In genomic region chr6:2902470-2902762, GRCh38 we compare ENCODE assay signal across 8 cellular contexts. TPM values are rescaled to one million over a fixed set of nuclear protein-coding genes. Genes with fewer than 3 reads are reported as not detected.
DNase-seq lines count a peak whose midpoint lies in the region; ATAC-seq and TF ChIP-seq lines count a peak whose summit lies in the region.

No MANE protein-coding gene starts in this region.

- intact Hi-C loops in activated T-helper 1 cell treated with anti-CD3 and anti-CD28 coated beads, Interleukin-12 subunit alpha, Interleukin-12 subunit beta, Interleukin-2, Interleukin-4 antibody, amounts not matched to agents 30 ng/mL and 10 ng/mL and 1 ng/mL, durations not matched to agents 14 hours and 24 hours and 36 hours (cut with micrococcal nuclease) = loop anchor here (1.0 to 5.0 kb wide), 3 partner anchors 56 to 135 kb away; partner anchors contain the start of gene WRNIP1
- intact Hi-C loops in heart right ventricle (cut with DNase I) = loop anchor here in 7 of 10 donors (5.0 to 10.0 kb wide), 3 partner anchors 45 to 50 kb away; no protein-coding TSS in a partner anchor

- H3K9me3 Mint-ChIP-seq in CD8-positive, alpha-beta memory T cell = no peaks in the 10 kb centered on the region
- no peaks in the 10 kb centered on the region for H3K9me3 Mint-ChIP-seq in activated T-helper 1 cell treated with anti-CD3 and anti-CD28 coated beads, Interleukin-12 subunit alpha, Interleukin-12 subunit beta, Interleukin-2, Interleukin-4 antibody, amounts not matched to agents 30 ng/mL and 10 ng/mL and 1 ng/mL, durations not matched to agents 14 hours and 24 hours and 36 hours

- H3K9ac ChIP-seq in trophoblast cell (ENCODE audit: low read length) = no peak overlapping the region

- peak overlapping the region; percentile 91 for H3K4me2 ChIP-seq in trophoblast cell (ENCODE audit: low read length)

- no peaks in the 10 kb centered on the region for H3K27me3 ChIP-seq in CD8-positive, alpha-beta memory T cell (ENCODE audit: insufficient read depth, low read length, poor library complexity, severe bottlenecking)
- H3K27me3 ChIP-seq in heart right ventricle (no peaks in the 10 kb centered on the region), trophoblast cell (ENCODE audit: insufficient read depth, low read length) (no peaks in the 10 kb centered on the region)

- H3K79me2 ChIP-seq in trophoblast cell (ENCODE audit: control insufficient read depth, insufficient read depth, low read length, poor library complexity) = peaks cover 10% of the 10 kb centered on the region

- H3K27me3 Mint-ChIP-seq in CD8-positive, alpha-beta memory T cell = no peaks in the 10 kb centered on the region
- H3K27me3 Mint-ChIP-seq in activated T-helper 1 cell treated with anti-CD3 and anti-CD28 coated beads, Interleukin-12 subunit alpha, Interleukin-12 subunit beta, Interleukin-2, Interleukin-4 antibody, amounts not matched to agents 30 ng/mL and 10 ng/mL and 1 ng/mL, durations not matched to agents 14 hours and 24 hours and 36 hours (ENCODE audit: insufficient read depth) = peaks cover 2% of the 10 kb centered on the region

- H3K4me3 ChIP-seq in CD8-positive, alpha-beta memory T cell (ENCODE audit: low read length) = peak overlapping the region; percentile 95
- H3K4me3 ChIP-seq in heart right ventricle = peak overlapping the region; percentile 58 to 94 (median 76)
- peak overlapping the region; percentile 89 for H3K4me3 ChIP-seq in trophoblast cell (ENCODE audit: low read depth, low read length)

- H3K36me3 Mint-ChIP-seq in CD8-positive, alpha-beta memory T cell = peaks cover 26 to 52% (median 36%) of the 10 kb centered on the region in 3 donors
- H3K36me3 Mint-ChIP-seq in activated T-helper 1 cell treated with anti-CD3 and anti-CD28 coated beads, Interleukin-12 subunit alpha, Interleukin-12 subunit beta, Interleukin-2, Interleukin-4 antibody, amounts not matched to agents 30 ng/mL and 10 ng/mL and 1 ng/mL, durations not matched to agents 14 hours and 24 hours and 36 hours (ENCODE audit: low read depth) = peaks cover 50% of the 10 kb centered on the region

- H2BK120ac ChIP-seq in trophoblast cell (ENCODE audit: insufficient read depth, low read length, poor library complexity) = no peak overlapping the region

- H3K36me3 ChIP-seq in CD8-positive, alpha-beta memory T cell (ENCODE audit: insufficient read depth, low read length) = peaks cover 16% of the 10 kb centered on the region
- peaks cover 0 to 31% (median 4%) of the 10 kb centered on the region in 9 donors for H3K36me3 ChIP-seq in heart right ventricle
- H3K36me3 ChIP-seq in trophoblast cell (ENCODE audit: control insufficient read depth in 1 of 2, insufficient read depth in 2 of 2, low read length in 2 of 2) = peaks cover 6% of the 10 kb centered on the region in 2 experiments

- no peak overlapping the region for H3K23ac ChIP-seq in trophoblast cell (ENCODE audit: low read length)

- peak overlapping the region; percentile 82 for H2AFZ ChIP-seq in trophoblast cell (ENCODE audit: insufficient read depth, low read length, poor library complexity)

- TF ChIP-seq CTCF in heart right ventricle (IDR thresholded peaks at IDR 0.05) = no peak

- peak overlapping the region; percentile 93 to 100 (median 98) for H3K27ac Mint-ChIP-seq in CD8-positive, alpha-beta memory T cell
- peak overlapping the region; percentile 93 for H3K27ac Mint-ChIP-seq in activated T-helper 1 cell treated with anti-CD3 and anti-CD28 coated beads, Interleukin-12 subunit alpha, Interleukin-12 subunit beta, Interleukin-2, Interleukin-4 antibody, amounts not matched to agents 30 ng/mL and 10 ng/mL and 1 ng/mL, durations not matched to agents 14 hours and 24 hours and 36 hours

- no peaks in the 10 kb centered on the region for H3K9me3 ChIP-seq in CD8-positive, alpha-beta memory T cell (ENCODE audit: low read length)
- H3K9me3 ChIP-seq in heart right ventricle (no peaks in the 10 kb centered on the region), trophoblast cell (ENCODE audit: insufficient read depth, low read depth, low read length) (no peaks in the 10 kb centered on the region)

- H3K18ac ChIP-seq in trophoblast cell (ENCODE audit: low read length) = no peak overlapping the region

- peak overlapping the region; percentile 94 to 100 (median 100) for H3K4me3 Mint-ChIP-seq in CD8-positive, alpha-beta memory T cell
- peak overlapping the region; percentile 94 for H3K4me3 Mint-ChIP-seq in activated T-helper 1 cell treated with anti-CD3 and anti-CD28 coated beads, Interleukin-12 subunit alpha, Interleukin-12 subunit beta, Interleukin-2, Interleukin-4 antibody, amounts not matched to agents 30 ng/mL and 10 ng/mL and 1 ng/mL, durations not matched to agents 14 hours and 24 hours and 36 hours

- no peak overlapping the region for H4K12ac ChIP-seq in trophoblast cell (ENCODE audit: low read depth, low read length)

- no peak overlapping the region for H2AK5ac ChIP-seq in trophoblast cell (ENCODE audit: low read length)

- CTCF ChIA-PET in CD8-positive, alpha-beta memory T cell (lab: Charles Lee) = interaction anchor here (0.6 to 2.6 kb wide), 10 partner anchors 9 to 87 kb away, joined by 3 to 19 read pairs (median 4); partner anchors contain the start of gene SERPINB1

- no peak overlapping the region for H3K4ac ChIP-seq in trophoblast cell (ENCODE audit: low read depth, low read length)

- H3K4me1 ChIP-seq in CD8-positive, alpha-beta memory T cell (ENCODE audit: insufficient read depth, low read length) = peaks cover 41% of the 10 kb centered on the region
- H3K4me1 ChIP-seq in heart right ventricle = peaks cover 0 to 45% (median 31%) of the 10 kb centered on the region in 9 donors
- H3K4me1 ChIP-seq in trophoblast cell (ENCODE audit: control insufficient read depth in 1 of 2, insufficient read depth in 2 of 2, low read length in 2 of 2) = peaks cover 2 to 4% of the 10 kb centered on the region in 2 experiments

- ATAC-seq in heart right ventricle (peak in 6 of 8 donors; percentile 6 to 39 (median 15)), HG02610 (IDR thresholded peaks at IDR 0.05; ENCODE audit: unreplicated experiment) (no peak), HG03520 (IDR thresholded peaks at IDR 0.05; ENCODE audit: unreplicated experiment) (no peak)

- POLR2A ChIA-PET in CD8-positive, alpha-beta memory T cell (lab: Charles Lee) = interaction anchor here (0.6 to 2.0 kb wide), 11 partner anchors 9 to 87 kb away, joined by 3 to 8 read pairs (median 3); no protein-coding TSS in a partner anchor

- peak overlapping the region; percentile 83 for H3K27ac ChIP-seq in CD8-positive, alpha-beta memory T cell (ENCODE audit: low read depth, low read length)
- H3K27ac ChIP-seq in heart right ventricle = peak overlapping the region; percentile 84 to 95 (median 92)
- peak overlapping the region; percentile 48 for H3K27ac ChIP-seq in trophoblast cell (ENCODE audit: low read depth, low read length)

- DNase-seq in CD8-positive, alpha-beta memory T cell = no peak
- DNase-seq in activated T-helper 1 cell treated with anti-CD3 and anti-CD28 coated beads, Interleukin-12 subunit alpha, Interleukin-12 subunit beta, Interleukin-2, Interleukin-4 antibody, amounts not matched to agents 30 ng/mL and 10 ng/mL and 1 ng/mL, durations not matched to agents 14 hours and 24 hours and 36 hours (ENCODE audit: low spot score) = no peak
- no peak for DNase-seq in heart right ventricle
- peak; percentile 59 to 72 for DNase-seq in trophoblast cell
- no peak for DNase-seq in NCI-H2081 treated with DMSO at 0.1 percent for 48 hours (lab: John Stamatoyannopoulos, UW)
- DNase-seq in AG08396 (ENCODE audit: low spot score) = no peak

- no peak overlapping the region for H4K8ac ChIP-seq in trophoblast cell (ENCODE audit: low read depth, low read length)

- peaks cover 47 to 52% (median 48%) of the 10 kb centered on the region in 3 donors for H3K4me1 Mint-ChIP-seq in CD8-positive, alpha-beta memory T cell
- H3K4me1 Mint-ChIP-seq in activated T-helper 1 cell treated with anti-CD3 and anti-CD28 coated beads, Interleukin-12 subunit alpha, Interleukin-12 subunit beta, Interleukin-2, Interleukin-4 antibody, amounts not matched to agents 30 ng/mL and 10 ng/mL and 1 ng/mL, durations not matched to agents 14 hours and 24 hours and 36 hours (ENCODE audit: low read depth) = peaks cover 60% of the 10 kb centered on the region

- peaks cover 8% of the 10 kb centered on the region for H3K79me1 ChIP-seq in trophoblast cell (ENCODE audit: low read length)

- no peak overlapping the region for H4K91ac ChIP-seq in trophoblast cell (ENCODE audit: low read depth, low read length)

- H2BK5ac ChIP-seq in trophoblast cell (ENCODE audit: low read depth, low read length, poor library complexity) = no peak overlapping the region

- no peak overlapping the region for H2BK12ac ChIP-seq in trophoblast cell (ENCODE audit: low read length)

- no peak overlapping the region for H3K14ac ChIP-seq in trophoblast cell (ENCODE audit: low read length)

- 7 to 10% methylated on average over 9 of the region's 9 CpGs for WGBS in heart right ventricle, 2 donors
- WGBS in trophoblast cell (ENCODE audit: extremely low coverage, insufficient coverage, insufficient read length) = no CpG with 5 or more reads among the region's 9 CpGs

RNA-seq across cellular contexts. Expression of gene SERPINB9, which starts 0.7 kb away (rescaled TPM):
- 10 to 100 TPM; 63.5 to 65.1 TPM for total RNA-seq in CD8-positive, alpha-beta memory T cell
- 42.3 TPM for polyA plus RNA-seq in CD8-positive, alpha-beta memory T cell
- total RNA-seq in activated T-helper 1 cell treated with anti-CD3 and anti-CD28 coated beads, Interleukin-12 subunit alpha, Interleukin-12 subunit beta, Interleukin-2, Interleukin-4 antibody, amounts not matched to agents 30 ng/mL and 10 ng/mL and 1 ng/mL, durations not matched to agents 14 hours and 24 hours and 36 hours = 86.8 and 87.2 TPM in 2 replicates
- 10 to 100 TPM in 1 of 10 donors, 1 to 10 TPM in 9; 3.6 to 10.9 (median 4.8) TPM for total RNA-seq in heart right ventricle
- polyA plus RNA-seq in heart right ventricle = 1 to 10 TPM; 2.2 to 3.8 TPM
- polyA plus RNA-seq in trophoblast cell (2013) = 414 and 460 TPM in 2 replicates

Comparison
In these comparisons a context has a peak if more than half of its experiments do, and no peak if none do; other contexts are left out.
1. DNase-seq: peak in trophoblast cell (2 of 2); none in CD8-positive, alpha-beta memory T cell (0 of 5), activated T-helper 1 cell treated with anti-CD3 and anti-CD28 coated beads, Interleukin-12 subunit alpha, Interleukin-12 subunit beta, Interleukin-2, Interleukin-4 antibody, amounts not matched to agents 30 ng/mL and 10 ng/mL and 1 ng/mL, durations not matched to agents 14 hours and 24 hours and 36 hours (single experiment), heart right ventricle (0 of 2), NCI-H2081 treated with DMSO at 0.1 percent for 48 hours (single experiment) and AG08396 (single experiment).
2. ATAC-seq: peak in heart right ventricle (6 of 8); none in HG02610 (single experiment) and HG03520 (single experiment).
3. Peak in every context shown above with its lines, with median percentiles within 50 percentile points of each other: H3K27ac ChIP-seq and H3K4me3 ChIP-seq.